ENCODE assay signal across 1 cellular context in the genomic region with DNA sequence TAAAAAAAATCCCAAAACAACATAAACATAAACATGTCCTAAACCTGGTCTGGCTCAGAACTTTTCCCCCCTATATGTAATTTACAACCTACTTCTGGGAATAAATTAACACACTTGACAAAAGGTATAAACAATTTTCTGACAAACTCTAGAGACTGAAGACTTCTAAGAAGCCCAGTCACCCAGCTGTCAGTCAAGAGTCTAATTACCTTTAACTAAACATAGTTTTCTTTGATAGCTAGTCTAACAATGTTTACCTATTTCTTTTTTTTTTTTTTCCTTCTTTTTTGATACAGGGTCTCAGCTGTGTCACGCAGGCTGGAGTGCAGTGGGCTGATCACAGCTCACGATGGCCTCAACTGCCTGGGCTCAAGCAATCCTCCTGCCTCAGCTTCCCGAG.
TF ChIP-seq lines count a peak whose summit lies in the region.

No MANE protein-coding gene starts in this region.

TF ChIP-seq in endothelial cell of umbilical vein, 7 proteins besides CTCF, POLR2A, EP300 and RAD21:
- TF ChIP-seq, protein P1, sequence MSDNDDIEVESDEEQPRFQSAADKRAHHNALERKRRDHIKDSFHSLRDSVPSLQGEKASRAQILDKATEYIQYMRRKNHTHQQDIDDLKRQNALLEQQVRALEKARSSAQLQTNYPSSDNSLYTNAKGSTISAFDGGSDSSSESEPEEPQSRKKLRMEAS (IDR thresholded peaks at IDR 0.05; ENCODE audit: insufficient read depth, insufficient read length) = no peak
- TF ChIP-seq GATA2 (IDR thresholded peaks at IDR 0.05; ENCODE audit: insufficient read depth, insufficient read length, low read depth, low read length) = no peak
- TF ChIP-seq JUN (IDR thresholded peaks at IDR 0.05; ENCODE audit: borderline replicate concordance, insufficient read depth, insufficient read length, low read depth) = no peak
- no peak for TF ChIP-seq FOS (IDR thresholded peaks at IDR 0.05; ENCODE audit: borderline replicate concordance, insufficient read depth, low read length)
- no peak for TF ChIP-seq POLR2AphosphoS5 (IDR thresholded peaks at IDR 0.05; ENCODE audit: insufficient read depth, low read depth, low read length)
- TF ChIP-seq EZH2 (IDR thresholded peaks at IDR 0.05; ENCODE audit: borderline replicate concordance, low read depth, low read length, severe bottlenecking) = no peak
TF ChIP-seq in endothelial cell of umbilical vein: peak in this region for 0.
